19 cellular contexts compared by ENCODE assay signal in the genomic region with DNA sequence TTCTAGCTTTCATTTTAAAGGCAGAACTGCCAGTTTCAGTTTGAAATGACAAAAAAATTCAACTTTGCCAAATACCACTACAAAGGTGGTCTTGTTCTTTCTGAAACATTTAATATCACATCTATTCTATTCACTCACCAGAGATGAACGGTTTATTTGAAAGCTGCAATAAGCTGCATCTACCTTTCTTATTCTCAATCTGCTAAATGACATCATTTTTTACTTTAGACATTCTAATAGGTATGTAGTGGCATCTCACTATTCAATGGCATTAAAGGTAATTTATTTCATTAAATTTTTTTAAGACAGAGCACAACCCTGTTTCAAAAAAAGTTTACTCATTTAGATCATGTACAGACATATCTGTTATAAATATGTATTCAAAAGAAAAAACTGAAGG.
DNase-seq lines count a peak whose midpoint lies in the region; ATAC-seq and TF ChIP-seq lines count a peak whose summit lies in the region.
"Had no signal": no experiment of that assay in that cellular context is flagged by ENCODE, and none has a peak within 500 bp of the region (broad histone marks: within the 10 kb centered on the region; RNA-seq: fewer than 3 reads in every experiment).

No MANE protein-coding gene starts in this region.

- DNase-seq in GM12865 (ENCODE audit: low read depth) (no peak), T-helper 17 cell (no peak), NCI-H524 treated with DMSO at 0.1 percent for 48 hours (lab: John Stamatoyannopoulos, UW) (no peak), GDM1 (lab: John Stamatoyannopoulos, UW) (no peak)
- no peak for DNase-seq in naive thymus-derived CD8-positive, alpha-beta T cell
- DNase-seq: activated CD4-positive, alpha-beta memory T cell treated with anti-CD3 and anti-CD28 coated beads, Interleukin-2, amount 10 ng/mL, durations not matched to agents 7 days and 5 days; activated T-cell treated with anti-CD3 and anti-CD28 coated beads, Interleukin-2, amount 50 U/mL, for 1 hour; DMS79 treated with DMSO at 0.1 percent for 48 hours; esophagus squamous epithelium; IMR-90; left ventricle myocardium superior; NCI-H1417 treated with DMSO at 0.1 percent for 48 hours; NCI-H524 had no signal

- H4K20me1 ChIP-seq in BLaER1 treated with 17β-estradiol and CSF1 and Interleukin-3, amounts not matched to agents 10 nM and 100 nM: peaks cover 0 to 19% (median 5%) of the 10 kb centered on the region in 11 experiments; a peak in 11 of 22 replicates

- no peak for ATAC-seq in T-helper 17 cell
- no peak for ATAC-seq in naive thymus-derived CD8-positive, alpha-beta T cell
- ATAC-seq in HG02763 (IDR thresholded peaks at IDR 0.05; ENCODE audit: unreplicated experiment): no peak
- no peak for ATAC-seq in HG03139 (IDR thresholded peaks at IDR 0.05; ENCODE audit: unreplicated experiment)
- ATAC-seq: left ventricle myocardium superior, SK-N-SH treated with all-trans-retinoic acid at 6 μM for 48 hours had no signal

- peak overlapping the region; percentile 64 to 88 (median 75); a peak in 15 of 22 replicates for H3K9ac ChIP-seq in BLaER1 treated with 17β-estradiol and CSF1 and Interleukin-3, amounts not matched to agents 10 nM and 100 nM

- no peaks in the 10 kb centered on the region for H3K9me3 Mint-ChIP-seq in naive thymus-derived CD8-positive, alpha-beta T cell
- H3K9me3 Mint-ChIP-seq: activated CD4-positive, alpha-beta memory T cell treated with anti-CD3 and anti-CD28 coated beads, Interleukin-2, amount 10 ng/mL, durations not matched to agents 7 days and 5 days; activated naive CD4-positive, alpha-beta T cell treated with anti-CD3 and anti-CD28 coated beads, Interleukin-2, amount 50 U/mL, for 24 hours had no signal

- TF ChIP-seq CTCF in GM12865 (IDR thresholded peaks at IDR 0.05; ENCODE audit: insufficient read depth, low read depth, low read length, missing control alignments): no peak

- peaks cover 29% of the 10 kb centered on the region for H3K4me1 Mint-ChIP-seq in T-helper 17 cell
- peaks cover 25 to 67% (median 47%) of the 10 kb centered on the region in 4 donors for H3K4me1 Mint-ChIP-seq in naive thymus-derived CD8-positive, alpha-beta T cell

- H3K27me3 Mint-ChIP-seq in T-helper 17 cell: no peaks in the 10 kb centered on the region
- H3K27me3 Mint-ChIP-seq in naive thymus-derived CD8-positive, alpha-beta T cell: no peaks in the 10 kb centered on the region
- H3K27me3 Mint-ChIP-seq: activated CD4-positive, alpha-beta memory T cell treated with anti-CD3 and anti-CD28 coated beads, Interleukin-2, amount 10 ng/mL, durations not matched to agents 7 days and 5 days; activated naive CD4-positive, alpha-beta T cell treated with anti-CD3 and anti-CD28 coated beads, Interleukin-2, amount 50 U/mL, for 24 hours had no signal

- H3K27ac Mint-ChIP-seq in T-helper 17 cell: peak overlapping the region; percentile 42
- peak overlapping the region in 6 of 10 donors; percentile 14 to 81 (median 72) for H3K27ac Mint-ChIP-seq in naive thymus-derived CD8-positive, alpha-beta T cell

- POLR2A ChIA-PET in naive thymus-derived CD8-positive, alpha-beta T cell (lab: Charles Lee): no interaction called here

- H3K4me3 Mint-ChIP-seq in T-helper 17 cell: no peak overlapping the region
- H3K4me3 Mint-ChIP-seq in naive thymus-derived CD8-positive, alpha-beta T cell: peak overlapping the region in 3 of 10 donors; percentile 10 to 60 (median 45)
- H3K4me3 Mint-ChIP-seq: activated CD4-positive, alpha-beta memory T cell treated with anti-CD3 and anti-CD28 coated beads, Interleukin-2, amount 10 ng/mL, durations not matched to agents 7 days and 5 days had no signal

- H3K4me2 ChIP-seq in BLaER1 treated with 17β-estradiol and CSF1 and Interleukin-3, amounts not matched to agents 10 nM and 100 nM: peak overlapping the region; percentile 77 to 92 (median 85)

- no peaks in the 10 kb centered on the region for H3K27me3 ChIP-seq in BLaER1 treated with 17β-estradiol and CSF1 and Interleukin-3, amounts not matched to agents 10 nM and 100 nM
- H3K27me3 ChIP-seq: esophagus squamous epithelium had no signal

- H3K36me3 ChIP-seq in BLaER1 treated with 17β-estradiol and CSF1 and Interleukin-3, amounts not matched to agents 10 nM and 100 nM: peaks cover 2 to 32% (median 19%) of the 10 kb centered on the region in 11 experiments; a peak in 16 of 22 replicates
- H3K36me3 ChIP-seq: esophagus squamous epithelium, thoracic aorta had no signal

- peak overlapping the region in 2 of 10 experiments; percentile 12 to 24; a peak in 2 of 20 replicates for H3K4me3 ChIP-seq in BLaER1 treated with 17β-estradiol and CSF1 and Interleukin-3, amounts not matched to agents 10 nM and 100 nM
- H3K4me3 ChIP-seq in GM12865 (ENCODE audit: low read depth, low read length): peak overlapping the region; percentile 32
- H3K4me3 ChIP-seq: esophagus squamous epithelium, thoracic aorta had no signal

- H3K9me3 ChIP-seq in BLaER1 treated with 17β-estradiol and CSF1 and Interleukin-3, amounts not matched to agents 10 nM and 100 nM (replicated peaks in 1 of 11): no peaks in the 10 kb centered on the region; a peak in 1 of 22 replicates
- H3K9me3 ChIP-seq in T-helper 17 cell (ENCODE audit: control insufficient read depth, low read length, poor library complexity, severe bottlenecking): no peaks in the 10 kb centered on the region
- H3K9me3 ChIP-seq: esophagus squamous epithelium, thoracic aorta had no signal

- no peaks in the 10 kb centered on the region for H3K36me3 Mint-ChIP-seq in T-helper 17 cell (ENCODE audit: low read depth)
- H3K36me3 Mint-ChIP-seq in naive thymus-derived CD8-positive, alpha-beta T cell: peaks cover 0 to 5% (median 0%) of the 10 kb centered on the region in 3 donors

- peak overlapping the region; percentile 77 to 97 (median 84) for H3K27ac ChIP-seq in BLaER1 treated with 17β-estradiol and CSF1 and Interleukin-3, amounts not matched to agents 10 nM and 100 nM
- H3K27ac ChIP-seq: esophagus squamous epithelium had no signal

- H3K4me1 ChIP-seq in BLaER1 treated with 17β-estradiol and CSF1 and Interleukin-3, amounts not matched to agents 10 nM and 100 nM: peaks cover 64 to 98% (median 84%) of the 10 kb centered on the region in 10 experiments
